ENCODE assay signal across 9 cellular contexts in genomic region chr9:20980713-20981481, GRCh38. TPM values are rescaled to one million over a fixed set of nuclear protein-coding genes. Genes with fewer than 3 reads are reported as not detected.
A peak's percentile ranks its signal among the peaks of the same experiment; 100 is the strongest.
DNase-seq lines count a peak whose midpoint lies in the region; ATAC-seq and TF ChIP-seq lines count a peak whose summit lies in the region.
"Had no signal": no experiment of that assay in that cellular context is flagged by ENCODE, and none has a peak within 500 bp of the region (broad histone marks: within the 10 kb centered on the region; RNA-seq: fewer than 3 reads in every experiment).

No MANE protein-coding gene starts in this region.

- no peaks in the 10 kb centered on the region for H3K36me3 ChIP-seq in thymus (ENCODE audit: control insufficient read depth, insufficient read depth)

- peaks cover 26% of the 10 kb centered on the region for H3K4me1 Mint-ChIP-seq in CD14-positive monocyte

- H3K27me3 ChIP-seq in thymus (ENCODE audit: control insufficient read depth, insufficient read depth): no peaks in the 10 kb centered on the region
- H3K27me3 ChIP-seq: cardiac muscle cell had no signal

- peak overlapping the region; percentile 62 to 91 (median 85) for H3K27ac Mint-ChIP-seq in CD14-positive monocyte

- no peaks in the 10 kb centered on the region for H3K9me3 ChIP-seq in thymus (ENCODE audit: control insufficient read depth)

- TF ChIP-seq CTCF in CD14-positive monocyte (IDR thresholded peaks at IDR 0.05): no peak

- 46% methylated on average over 3 of the region's 3 CpGs for WGBS in thymus

- H3K4me1 ChIP-seq in thymus (ENCODE audit: control insufficient read depth, insufficient read depth, low read length): peaks cover 5% of the 10 kb centered on the region

- ATAC-seq in GM21529 (IDR thresholded peaks at IDR 0.05; ENCODE audit: unreplicated experiment): peak; percentile 74

- H3K36me3 Mint-ChIP-seq in CD14-positive monocyte: peaks cover 21 to 24% of the 10 kb centered on the region in 2 donors

- peak overlapping the region in 1 of 2 donors; percentile 61 for H3K4me3 Mint-ChIP-seq in CD14-positive monocyte

- peak; percentile 67 for DNase-seq in CD14-positive monocyte (ENCODE audit: low spot score)
- peak; percentile 7 for DNase-seq in NCI-H1694 treated with DMSO at 0.1 percent for 48 hours (lab: John Stamatoyannopoulos, UW)
- DNase-seq in fibroblast of peridontal ligament (ENCODE audit: extremely low read depth): peak; percentile 92
- DNase-seq in D341Med (ENCODE audit: low spot score): no peak
- no peak for DNase-seq in HEK293T (ENCODE audit: extremely low spot score)
- no peak for DNase-seq in NCI-H1436 treated with DMSO at 0.1 percent for 48 hours (lab: John Stamatoyannopoulos, UW)

- intact Hi-C loops in CD14-positive monocyte (cut with micrococcal nuclease): loop anchor here (5.0 kb wide), 2 partner anchors 46 to 126 kb away; no protein-coding TSS in a partner anchor

- H3K9me3 Mint-ChIP-seq in CD14-positive monocyte: peaks cover 0 to 5% (median under 1%) of the 10 kb centered on the region in 7 donors

- peak overlapping the region; percentile 61 for H3K27ac ChIP-seq in thymus (ENCODE audit: low read depth)
- H3K27ac ChIP-seq: cardiac muscle cell had no signal

- H3K27me3 Mint-ChIP-seq in CD14-positive monocyte (ENCODE audit: low read depth in 3 of 3): peaks cover 0 to 1% (median 0%) of the 10 kb centered on the region in 3 donors

- no peak overlapping the region for H3K4me3 ChIP-seq in thymus (ENCODE audit: low read length)
- H3K4me3 ChIP-seq: cardiac muscle cell had no signal

- CTCF ChIA-PET in HEK293T (lab: Yijun Ruan, JAX): no interaction called here

- POLR2A ChIA-PET in HEK293T (lab: Yijun Ruan, JAX): no interaction called here

TF ChIP-seq in HEK293T, 16 proteins besides CTCF, POLR2A, EP300 and RAD21:
- no peak for TF ChIP-seq TARDBP (IDR thresholded peaks at IDR 0.05)
- TF ChIP-seq HDGF (IDR thresholded peaks at IDR 0.05; ENCODE audit: borderline replicate concordance): no peak

RNA-seq across cellular contexts. Expression of gene HACD4, which starts 50.5 kb away (rescaled TPM):
- polyA plus RNA-seq in CD14-positive monocyte: 10 to 100 TPM; 23.9 to 28.7 TPM
- polyA plus RNA-seq in thymus: 5.2 TPM

Comparison
In these comparisons a context has a peak if more than half of its experiments do, and no peak if none do; other contexts are left out.
1. DNase-seq: peak in CD14-positive monocyte (single experiment), NCI-H1694 treated with DMSO at 0.1 percent for 48 hours (single experiment) and fibroblast of peridontal ligament (single experiment); none in D341Med (single experiment), HEK293T (single experiment) and NCI-H1436 treated with DMSO at 0.1 percent for 48 hours (single experiment).